ENCODE assay signal across 26 cellular contexts in genomic region chr1:16041200-16041599, GRCh38. TPM values are rescaled to one million over a fixed set of nuclear protein-coding genes. Genes with fewer than 3 reads are reported as not detected.
A peak's percentile ranks its signal among the peaks of the same experiment; 100 is the strongest.
DNase-seq lines count a peak whose midpoint lies in the region; ATAC-seq and TF ChIP-seq lines count a peak whose summit lies in the region.
"Had no signal": no experiment of that assay in that cellular context is flagged by ENCODE, and none has a peak within 500 bp of the region (broad histone marks: within the 10 kb centered on the region; RNA-seq: fewer than 3 reads in every experiment).

No MANE protein-coding gene starts in this region.

- H3K79me1 ChIP-seq in neuronal stem cell (ENCODE audit: low read depth, low read length), result no peaks in the 10 kb centered on the region

- no peak overlapping the region for H4K8ac ChIP-seq in neuronal stem cell (ENCODE audit: low read depth, low read length)

- TF ChIP-seq CTCF in progenitor cell of endocrine pancreas (IDR thresholded peaks at IDR 0.05; ENCODE audit: unreplicated experiment), result no peak

- H3K36me3 ChIP-seq in neuronal stem cell (replicated peaks in 1 of 2; ENCODE audit: control insufficient read depth in 2 of 2, insufficient read depth in 2 of 2, low read length in 2 of 2), result no peaks in the 10 kb centered on the region
- H3K36me3 ChIP-seq: BE2C, BLaER1 had no signal

- no peak overlapping the region for H3K9ac ChIP-seq in neuronal stem cell (ENCODE audit: low read depth, low read length, poor library complexity)
- H3K9ac ChIP-seq: BLaER1 had no signal

- H3K4ac ChIP-seq in neuronal stem cell (ENCODE audit: low read length), result no peak overlapping the region

- no peak overlapping the region for H4K91ac ChIP-seq in neuronal stem cell (ENCODE audit: low read depth, low read length, poor library complexity)

- peak overlapping the region; percentile 37 for H2AK5ac ChIP-seq in neuronal stem cell (ENCODE audit: low read depth, low read length)

- H3K14ac ChIP-seq in neuronal stem cell (ENCODE audit: low read length), result no peak overlapping the region

- peak overlapping the region; percentile 15 for H3K18ac ChIP-seq in neuronal stem cell (ENCODE audit: low read length)

- H3K9me3 ChIP-seq in neuronal stem cell (replicated peaks in 1 of 2; ENCODE audit: control insufficient read depth in 2 of 2, insufficient read depth in 1 of 2, low read depth in 1 of 2, low read length in 2 of 2), result no peaks in the 10 kb centered on the region
- H3K9me3 ChIP-seq: BE2C, BLaER1 had no signal

- no peaks in the 10 kb centered on the region for H3K4me1 Mint-ChIP-seq in progenitor cell of endocrine pancreas (ENCODE audit: low read depth)
- H3K4me1 Mint-ChIP-seq in activated CD8-positive, alpha-beta T cell treated with anti-CD3 and anti-CD28 coated beads, Interleukin-2, amount 10 ng/mL, durations not matched to agents 7 days and 5 days (ENCODE audit: low read depth), result no peaks in the 10 kb centered on the region
- H3K4me1 Mint-ChIP-seq: CD14-positive monocyte; CD4-positive, alpha-beta memory T cell; CD4-positive, CD25-positive, alpha-beta regulatory T cell; CD8-positive, alpha-beta memory T cell had no signal

- no peak for ATAC-seq in activated CD8-positive, alpha-beta T cell treated with anti-CD3 and anti-CD28 coated beads, Interleukin-2, amount 10 ng/mL, durations not matched to agents 7 days and 5 days

- POLR2A ChIA-PET in activated CD8-positive, alpha-beta T cell treated with anti-CD3 and anti-CD28 coated beads, Interleukin-2, amount 10 ng/mL, durations not matched to agents 7 days and 5 days (lab: Charles Lee), result no interaction called here

- H3K23ac ChIP-seq in neuronal stem cell (ENCODE audit: low read depth, low read length, poor library complexity), result no peak overlapping the region

- no peak overlapping the region for H3K4me3 Mint-ChIP-seq in progenitor cell of endocrine pancreas (ENCODE audit: low read depth)
- H3K4me3 Mint-ChIP-seq in activated CD8-positive, alpha-beta T cell treated with anti-CD3 and anti-CD28 coated beads, Interleukin-2, amount 10 ng/mL, durations not matched to agents 7 days and 5 days, result no peak overlapping the region
- H3K4me3 Mint-ChIP-seq: CD14-positive monocyte; CD4-positive, alpha-beta memory T cell; CD8-positive, alpha-beta memory T cell had no signal

- H3K27me3 Mint-ChIP-seq in progenitor cell of endocrine pancreas, result peaks cover 25% of the 10 kb centered on the region
- peaks cover 2% of the 10 kb centered on the region for H3K27me3 Mint-ChIP-seq in activated CD8-positive, alpha-beta T cell treated with anti-CD3 and anti-CD28 coated beads, Interleukin-2, amount 10 ng/mL, durations not matched to agents 7 days and 5 days (ENCODE audit: low read depth)

- H2BK120ac ChIP-seq in neuronal stem cell (ENCODE audit: low read depth, low read length), result no peak overlapping the region

- no peaks in the 10 kb centered on the region for H3K4me1 ChIP-seq in neuronal stem cell (ENCODE audit: control insufficient read depth in 2 of 2, insufficient read depth in 1 of 2, low read depth in 1 of 2, low read length in 2 of 2)
- H3K4me1 ChIP-seq: BE2C, BLaER1 had no signal

- H2BK12ac ChIP-seq in neuronal stem cell (ENCODE audit: low read length), result peak overlapping the region; percentile 58

- H2AFZ ChIP-seq in neuronal stem cell (ENCODE audit: low read length), result no peak overlapping the region

- DNase-seq in neuronal stem cell (ENCODE audit: low spot score) (no peak), progenitor cell of endocrine pancreas (ENCODE audit: low spot score, unreplicated experiment) (no peak), NCI-H1092 treated with DMSO at 0.1 percent for 48 hours (lab: John Stamatoyannopoulos, UW) (no peak), NOMO-1 treated with dmso at 0.1 percent for 144 hours (lab: John Stamatoyannopoulos, UW; ENCODE audit: unreplicated experiment) (no peak)
- no peak for DNase-seq in activated CD8-positive, alpha-beta T cell treated with anti-CD3 and anti-CD28 coated beads, Interleukin-2, amount 10 ng/mL, durations not matched to agents 7 days and 5 days
- DNase-seq: 8988T; ACHN; BE2C; C1 segment of cervical spinal cord; CD4-positive, CD25-positive, alpha-beta regulatory T cell; CD8-positive, alpha-beta memory T cell; COR-L47; DMS 273 treated with DMSO at 0.1 percent for 48 hours; DMS153; DMS53; DMS79; DND-41; EL; GDM1 had no signal

- H3K27ac ChIP-seq in neuronal stem cell (replicated peaks; ENCODE audit: low read length), result no peak overlapping the region
- H3K27ac ChIP-seq: BLaER1 had no signal

- peak overlapping the region; percentile 19 for H3K27ac Mint-ChIP-seq in progenitor cell of endocrine pancreas
- H3K27ac Mint-ChIP-seq in activated CD8-positive, alpha-beta T cell treated with anti-CD3 and anti-CD28 coated beads, Interleukin-2, amount 10 ng/mL, durations not matched to agents 7 days and 5 days, result no peak overlapping the region
- H3K27ac Mint-ChIP-seq: CD14-positive monocyte; CD4-positive, alpha-beta memory T cell; CD4-positive, CD25-positive, alpha-beta regulatory T cell had no signal

- CTCF ChIA-PET in activated CD8-positive, alpha-beta T cell treated with anti-CD3 and anti-CD28 coated beads, Interleukin-2, amount 10 ng/mL, durations not matched to agents 7 days and 5 days (lab: Charles Lee), result no interaction called here

- no peaks in the 10 kb centered on the region for H3K9me3 Mint-ChIP-seq in progenitor cell of endocrine pancreas (ENCODE audit: low read depth)
- H3K9me3 Mint-ChIP-seq in activated CD8-positive, alpha-beta T cell treated with anti-CD3 and anti-CD28 coated beads, Interleukin-2, amount 10 ng/mL, durations not matched to agents 7 days and 5 days (ENCODE audit: insufficient read depth), result no peaks in the 10 kb centered on the region
- H3K9me3 Mint-ChIP-seq: CD14-positive monocyte; CD4-positive, CD25-positive, alpha-beta regulatory T cell; CD8-positive, alpha-beta memory T cell had no signal

- H2BK15ac ChIP-seq in neuronal stem cell (ENCODE audit: low read length), result no peak overlapping the region

- no peak overlapping the region for H3K4me3 ChIP-seq in neuronal stem cell (ENCODE audit: low read length in 2 of 2)
- H3K4me3 ChIP-seq: BLaER1 had no signal

- peak overlapping the region; percentile 53 for H2BK5ac ChIP-seq in neuronal stem cell (ENCODE audit: low read length)

- no peaks in the 10 kb centered on the region for H3K36me3 Mint-ChIP-seq in progenitor cell of endocrine pancreas (ENCODE audit: insufficient read depth)
- no peaks in the 10 kb centered on the region for H3K36me3 Mint-ChIP-seq in activated CD8-positive, alpha-beta T cell treated with anti-CD3 and anti-CD28 coated beads, Interleukin-2, amount 10 ng/mL, durations not matched to agents 7 days and 5 days (ENCODE audit: low read depth)
- H3K36me3 Mint-ChIP-seq: CD14-positive monocyte; CD4-positive, alpha-beta memory T cell; CD4-positive, CD25-positive, alpha-beta regulatory T cell; CD8-positive, alpha-beta memory T cell had no signal

- no CpG with 5 or more reads among the region's 8 CpGs for WGBS in neuronal stem cell (ENCODE audit: extremely low coverage in 2 of 2, insufficient read length in 2 of 2, insufficient replicate concordance in 1 of 2), 2 donors

- H3K4me2 ChIP-seq in neuronal stem cell (ENCODE audit: insufficient read depth, low read length, poor library complexity, severe bottlenecking), result no peak overlapping the region
- H3K4me2 ChIP-seq: BLaER1 had no signal

- H3K27me3 ChIP-seq in neuronal stem cell (ENCODE audit: control insufficient read depth in 3 of 3, insufficient read depth in 3 of 3, low read depth in 1 of 3, low read length in 3 of 3), result peaks cover 0 to 61% (median 0%) of the 10 kb centered on the region in 3 experiments
- H3K27me3 ChIP-seq: BE2C, BLaER1 had no signal

RNA-seq across cellular contexts. Expression of gene CLCNKB, which starts 2.4 kb away (rescaled TPM):
- polyA plus RNA-seq in neuronal stem cell (2013, experiment 1 of 2), result 2.9 TPM
- polyA plus RNA-seq in neuronal stem cell (2013, experiment 2 of 2), result 2.7 TPM
- 1.5 and 2.3 TPM in 2 replicates for total RNA-seq in progenitor cell of endocrine pancreas
- total RNA-seq in activated CD8-positive, alpha-beta T cell treated with anti-CD3 and anti-CD28 coated beads, Interleukin-2, amount 10 ng/mL, durations not matched to agents 7 days and 5 days, result not detected
- total RNA-seq: CD4-positive, alpha-beta memory T cell; CD4-positive, CD25-positive, alpha-beta regulatory T cell; CD8-positive, alpha-beta memory T cell had no signal
- polyA plus RNA-seq: CD14-positive monocyte; CD4-positive, alpha-beta memory T cell; CD4-positive, CD25-positive, alpha-beta regulatory T cell; CD8-positive, alpha-beta memory T cell had no signal

RNA-seq across cellular contexts. Expression of gene CLCNKA, which starts 19.4 kb away (rescaled TPM):
- 0.13 TPM for polyA plus RNA-seq in neuronal stem cell (2013, experiment 1 of 2)
- 0.08 TPM for polyA plus RNA-seq in neuronal stem cell (2013, experiment 2 of 2)
- total RNA-seq in progenitor cell of endocrine pancreas, result 2.2 and 2.4 TPM in 2 replicates
- total RNA-seq in activated CD8-positive, alpha-beta T cell treated with anti-CD3 and anti-CD28 coated beads, Interleukin-2, amount 10 ng/mL, durations not matched to agents 7 days and 5 days, result not detected
- total RNA-seq: A673; CD4-positive, alpha-beta memory T cell; CD4-positive, CD25-positive, alpha-beta regulatory T cell; CD8-positive, alpha-beta memory T cell; Daoy had no signal
- polyA plus RNA-seq: AG04450; CD14-positive monocyte; CD4-positive, alpha-beta memory T cell; CD4-positive, CD25-positive, alpha-beta regulatory T cell; CD8-positive, alpha-beta memory T cell had no signal

RNA-seq across cellular contexts. Expression of gene HSPB7, which starts 23.4 kb away (rescaled TPM):
- polyA plus RNA-seq in neuronal stem cell (2013, experiment 1 of 2), result not detected
- not detected for polyA plus RNA-seq in neuronal stem cell (2013, experiment 2 of 2)
- total RNA-seq in progenitor cell of endocrine pancreas, result not detected in 2 replicates
- total RNA-seq in activated CD8-positive, alpha-beta T cell treated with anti-CD3 and anti-CD28 coated beads, Interleukin-2, amount 10 ng/mL, durations not matched to agents 7 days and 5 days, result not detected
- total RNA-seq: A673; CD4-positive, alpha-beta memory T cell; CD4-positive, CD25-positive, alpha-beta regulatory T cell; CD8-positive, alpha-beta memory T cell had no signal
- polyA plus RNA-seq: CD14-positive monocyte; CD4-positive, alpha-beta memory T cell; CD4-positive, CD25-positive, alpha-beta regulatory T cell; CD8-positive, alpha-beta memory T cell had no signal

RNA-seq across cellular contexts. Expression of gene FAM131C, which starts 32.3 kb away (rescaled TPM):
- 8.9 TPM for polyA plus RNA-seq in neuronal stem cell (2013, experiment 1 of 2)
- polyA plus RNA-seq in neuronal stem cell (2013, experiment 2 of 2), result 9.1 TPM
- total RNA-seq in progenitor cell of endocrine pancreas, result 1.2 and 1.6 TPM in 2 replicates
- total RNA-seq in activated CD8-positive, alpha-beta T cell treated with anti-CD3 and anti-CD28 coated beads, Interleukin-2, amount 10 ng/mL, durations not matched to agents 7 days and 5 days, result 1 to 10 TPM; 6.0 to 6.1 TPM
- total RNA-seq: CD4-positive, alpha-beta memory T cell; CD4-positive, CD25-positive, alpha-beta regulatory T cell had no signal
- polyA plus RNA-seq: CD14-positive monocyte; CD8-positive, alpha-beta memory T cell had no signal

RNA-seq across cellular contexts. Expression of gene SRARP, which starts 37.2 kb away (rescaled TPM):
- polyA plus RNA-seq in neuronal stem cell (2013, experiment 1 of 2), result not detected
- polyA plus RNA-seq in neuronal stem cell (2013, experiment 2 of 2), result not detected
- not detected in 2 replicates for total RNA-seq in progenitor cell of endocrine pancreas
- not detected for total RNA-seq in activated CD8-positive, alpha-beta T cell treated with anti-CD3 and anti-CD28 coated beads, Interleukin-2, amount 10 ng/mL, durations not matched to agents 7 days and 5 days
- total RNA-seq: A673; CD4-positive, alpha-beta memory T cell; CD4-positive, CD25-positive, alpha-beta regulatory T cell; CD8-positive, alpha-beta memory T cell; Daoy; G401 had no signal
- polyA plus RNA-seq: AG04450; CD14-positive monocyte; CD4-positive, alpha-beta memory T cell; CD4-positive, CD25-positive, alpha-beta regulatory T cell; CD8-positive, alpha-beta memory T cell had no signal
